In genomic region chr14:33709286-33709685, GRCh38 we compare ENCODE assay signal across 21 cellular contexts.
"Had no signal": no experiment of that assay in that cellular context is flagged by ENCODE, and none has a peak within 500 bp of the region (broad histone marks: within the 10 kb centered on the region; RNA-seq: fewer than 3 reads in every experiment).

No MANE protein-coding gene starts in this region.

- H3K4me3 ChIP-seq: MG63, Peyer's patch had no signal

- DNase-seq: activated CD4-positive, alpha-beta T cell treated with anti-CD3 and anti-CD28 coated beads for 48 hours; activated CD4-positive, alpha-beta T cell treated with anti-CD3 and anti-CD28 coated beads, Interleukin-2, amount 50 U/mL, for 48 hours; activated CD4-positive, CD25-positive, alpha-beta regulatory T cell treated with anti-CD3 and anti-CD28 coated beads, Interleukin-2, amount 50 U/mL, for 72 hours; activated CD8-positive, alpha-beta memory T cell treated with anti-CD3 and anti-CD28 coated beads, Interleukin-2, amount 10 ng/mL, durations not matched to agents 7 days and 5 days; activated effector memory CD4-positive, alpha-beta T cell treated with Interleukin-2 at 50 U/mL for 16 hours; activated naive CD4-positive, alpha-beta T cell; activated T-cell treated with anti-CD3 and anti-CD28 coated beads, Interleukin-2, amount 50 U/mL, for 24 hours; aorta; KG1; MG63; MV-4-11; NCI-H1105; NCI-H1436; NCI-H1694 treated with DMSO at 0.1 percent for 48 hours; NCI-H2029 treated with DMSO at 0.1 percent for 48 hours; NCI-H345; NCI-H69; Peyer's patch; SHP77 treated with DMSO at 0.1 percent for 48 hours; T-helper 17 cell; T-helper 9 cell had no signal

- H3K27ac ChIP-seq: Peyer's patch had no signal

- H3K4me1 ChIP-seq: Peyer's patch had no signal

- H3K9me3 ChIP-seq: MG63, Peyer's patch had no signal

- H3K36me3 ChIP-seq: MG63, Peyer's patch had no signal

- H3K27me3 ChIP-seq: MG63, Peyer's patch had no signal
